In genomic region chr18:6155707-6156106, GRCh38 we compare ENCODE assay signal across 8 cellular contexts.
"Had no signal": no experiment of that assay in that cellular context is flagged by ENCODE, and none has a peak within 500 bp of the region (broad histone marks: within the 10 kb centered on the region; RNA-seq: fewer than 3 reads in every experiment).

No MANE protein-coding gene starts in this region.

- DNase-seq: GDM1, GF-D8 had no signal

- ATAC-seq: GM12878 had no signal

- H3K4me3 ChIP-seq: GM12878 had no signal

- FAIRE-seq: G401.6, GM12878, GM12891, GM12892, GM18507, GM19239 had no signal
